In genomic region chr7:155808551-155809331, GRCh38 we compare ENCODE assay signal across 8 cellular contexts. TPM values are rescaled to one million over a fixed set of nuclear protein-coding genes. Genes with fewer than 3 reads are reported as not detected.
DNase-seq lines count a peak whose midpoint lies in the region; ATAC-seq, FAIRE-seq and TF ChIP-seq lines count a peak whose summit lies in the region.

No MANE protein-coding gene starts in this region.

- peaks cover 38 to 67% of the 10 kb centered on the region in 2 experiments for H3K27me3 ChIP-seq in endothelial cell of umbilical vein (ENCODE audit: control insufficient read depth in 2 of 2, insufficient read depth in 2 of 2, low read length in 2 of 2)
- H3K27me3 ChIP-seq in osteoblast (ENCODE audit: insufficient read depth, low read length) = peaks cover 86% of the 10 kb centered on the region

- TF ChIP-seq POLR2A in endothelial cell of umbilical vein (IDR thresholded peaks at IDR 0.05; ENCODE audit: low read depth, low read length) = no peak

- H3K9ac ChIP-seq in ES-I3 (ENCODE audit: low read depth, low read length) = peak overlapping the region; percentile 57; the same call in 1 of the 2 replicates
- H3K9ac ChIP-seq in endothelial cell of umbilical vein (replicated peaks; ENCODE audit: extremely low read depth, insufficient read depth, low read length) = no peak overlapping the region

- TF ChIP-seq CTCF in endothelial cell of umbilical vein (IDR thresholded peaks at IDR 0.05; ENCODE audit: extremely low read depth in 1 of 2, insufficient read depth in 1 of 2, low read depth in 1 of 2, low read length in 2 of 2) (no peak), osteoblast (IDR thresholded peaks at IDR 0.05; ENCODE audit: extremely low read depth, low read depth, low read length) (no peak)

- no TSS peak for BruUV-seq in endothelial cell of umbilical vein (replicated peaks; lab: Mats Ljungman, UMichigan)

- POLR2A ChIA-PET in endothelial cell of umbilical vein (lab: Charles Lee) = no interaction called here

- CTCF ChIA-PET in endothelial cell of umbilical vein (lab: Charles Lee) = no interaction called here

- no peaks in the 10 kb centered on the region for H3K36me3 ChIP-seq in ES-I3 (ENCODE audit: insufficient read depth, low read length)
- H3K36me3 ChIP-seq in endothelial cell of umbilical vein (ENCODE audit: control insufficient read depth in 2 of 2, extremely low read depth in 1 of 2, insufficient read depth in 2 of 2, low read length in 2 of 2) = no peaks in the 10 kb centered on the region
- H3K36me3 ChIP-seq in osteoblast (ENCODE audit: insufficient read depth, low read length) = no peaks in the 10 kb centered on the region

- H3K9me1 ChIP-seq in endothelial cell of umbilical vein (replicated peaks; ENCODE audit: control insufficient read depth, extremely low read depth, insufficient read depth, low read length) = no peaks in the 10 kb centered on the region

- H3K4me3 ChIP-seq in endothelial cell of umbilical vein (replicated peaks in 1 of 3; ENCODE audit: insufficient read depth in 1 of 3, low read depth in 1 of 3, low read length in 3 of 3) (no peak overlapping the region), osteoblast (ENCODE audit: insufficient read depth, low read length) (no peak overlapping the region)

- H3K4me2 ChIP-seq in endothelial cell of umbilical vein (ENCODE audit: insufficient read depth, low read length) = peak overlapping the region; percentile 2
- H3K4me2 ChIP-seq in osteoblast (ENCODE audit: insufficient read depth, low read length) = no peak overlapping the region

- no peaks in the 10 kb centered on the region for H3K79me2 ChIP-seq in endothelial cell of umbilical vein (ENCODE audit: control insufficient read depth, insufficient read depth, low read length)
- no peaks in the 10 kb centered on the region for H3K79me2 ChIP-seq in osteoblast (ENCODE audit: insufficient read depth, low read length)

- H3K9me3 ChIP-seq in ES-I3 (ENCODE audit: control insufficient read depth, insufficient read depth, low read length) (no peaks in the 10 kb centered on the region), endothelial cell of umbilical vein (replicated peaks; ENCODE audit: control insufficient read depth, insufficient read depth, low read length) (no peaks in the 10 kb centered on the region), osteoblast (ENCODE audit: low read depth, low read length) (no peaks in the 10 kb centered on the region)

- FAIRE-seq in endothelial cell of umbilical vein (lab: Jason Lieb, UNC) = no peak

- ATAC-seq in HG02981 (IDR thresholded peaks at IDR 0.05; ENCODE audit: unreplicated experiment) (peak; percentile 14), GM19328 (IDR thresholded peaks at IDR 0.05; ENCODE audit: unreplicated experiment) (no peak)

- no peak for DNase-seq in endothelial cell of umbilical vein (ENCODE audit: low read depth, low spot score)
- peak; percentile 92 for DNase-seq in osteoblast (ENCODE audit: insufficient read length, low spot score, missing footprints)
- DNase-seq in NOMO-1 (lab: John Stamatoyannopoulos, UW; ENCODE audit: unreplicated experiment in 2 of 2) = no peak
- no peak for DNase-seq in stimulated activated CD4-positive, alpha-beta T cell treated with anti-CD3 and anti-CD28 coated beads, Interleukin-2, amount 100 ng/mL, for 48 hours
- no peak for DNase-seq in germinal center (ENCODE audit: low spot score)

- dilution Hi-C loops in endothelial cell of umbilical vein (cut with MboI; ENCODE audit: extremely low pct_ligation_motif_present, low sequenced_read_pairs) = no loop called here

- intact Hi-C loops in endothelial cell of umbilical vein (cut with micrococcal nuclease) = loop anchor here (5.0 to 10.0 kb wide), 3 partner anchors 79 to 1084 kb away; partner anchors contain the start of gene LMBR1

- H3K27ac ChIP-seq in endothelial cell of umbilical vein (ENCODE audit: insufficient read depth, low read depth, low read length) (no peak overlapping the region), osteoblast (ENCODE audit: low read depth, low read length) (no peak overlapping the region)

- H4K20me1 ChIP-seq in endothelial cell of umbilical vein (replicated peaks; ENCODE audit: control insufficient read depth, extremely low read depth, insufficient read depth, low read length) (no peaks in the 10 kb centered on the region), osteoblast (ENCODE audit: insufficient read depth, low read length) (no peaks in the 10 kb centered on the region)

- H2AFZ ChIP-seq in endothelial cell of umbilical vein (ENCODE audit: low read depth, low read length) (no peak overlapping the region), osteoblast (ENCODE audit: low read length) (no peak overlapping the region)

- H3K4me1 ChIP-seq in ES-I3 (ENCODE audit: insufficient read depth, low read length) (peaks cover 5% of the 10 kb centered on the region; the same call in 1 of the 2 replicates), endothelial cell of umbilical vein (ENCODE audit: control insufficient read depth, extremely low read depth, insufficient read depth, low read length) (peaks cover 25% of the 10 kb centered on the region), osteoblast (ENCODE audit: insufficient read depth, low read length) (peaks cover 9% of the 10 kb centered on the region)

TF ChIP-seq in endothelial cell of umbilical vein, 7 proteins besides CTCF, POLR2A, EP300 and RAD21:
- TF ChIP-seq, protein P1, sequence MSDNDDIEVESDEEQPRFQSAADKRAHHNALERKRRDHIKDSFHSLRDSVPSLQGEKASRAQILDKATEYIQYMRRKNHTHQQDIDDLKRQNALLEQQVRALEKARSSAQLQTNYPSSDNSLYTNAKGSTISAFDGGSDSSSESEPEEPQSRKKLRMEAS (IDR thresholded peaks at IDR 0.05; ENCODE audit: insufficient read depth, insufficient read length) = no peak
- TF ChIP-seq FOS (IDR thresholded peaks at IDR 0.05; ENCODE audit: borderline replicate concordance, insufficient read depth, low read length) = no peak
- no peak for TF ChIP-seq MYC (IDR thresholded peaks at IDR 0.05; ENCODE audit: low read depth, low read length)
- peak; percentile 60 for TF ChIP-seq EZH2 (IDR thresholded peaks at IDR 0.05; ENCODE audit: borderline replicate concordance, low read depth, low read length, severe bottlenecking)

RNA-seq across cellular contexts. Expression of gene SHH, which starts 3.5 kb away (rescaled TPM):
- 0.18 TPM in 1 of 2 replicates, not detected in the other for total RNA-seq in endothelial cell of umbilical vein
- polyA plus RNA-seq in endothelial cell of umbilical vein = not detected in 2 replicates
- 0.01 and 0.07 TPM in 2 replicates for polyA plus RNA-seq in endothelial cell of umbilical vein (2011; cell fraction: cytosol; rRNA removed)
- 0.05 and 0.06 TPM in 2 replicates for polyA plus RNA-seq in endothelial cell of umbilical vein (2011; cell fraction: nucleus; rRNA removed)
- not detected in 2 replicates for polyA plus RNA-seq in endothelial cell of umbilical vein (2012)
- not detected in 2 replicates for polyA minus RNA-seq in endothelial cell of umbilical vein
- not detected for polyA minus RNA-seq in endothelial cell of umbilical vein (2011; cell fraction: cytosol; rRNA and poly(A)+ RNA removed)
- polyA minus RNA-seq in endothelial cell of umbilical vein (2011; cell fraction: nucleus; rRNA and poly(A)+ RNA removed) = not detected in 2 replicates
- total RNA-seq in osteoblast = not detected in 2 replicates
